11 cellular contexts compared by ENCODE assay signal in the genomic region with DNA sequence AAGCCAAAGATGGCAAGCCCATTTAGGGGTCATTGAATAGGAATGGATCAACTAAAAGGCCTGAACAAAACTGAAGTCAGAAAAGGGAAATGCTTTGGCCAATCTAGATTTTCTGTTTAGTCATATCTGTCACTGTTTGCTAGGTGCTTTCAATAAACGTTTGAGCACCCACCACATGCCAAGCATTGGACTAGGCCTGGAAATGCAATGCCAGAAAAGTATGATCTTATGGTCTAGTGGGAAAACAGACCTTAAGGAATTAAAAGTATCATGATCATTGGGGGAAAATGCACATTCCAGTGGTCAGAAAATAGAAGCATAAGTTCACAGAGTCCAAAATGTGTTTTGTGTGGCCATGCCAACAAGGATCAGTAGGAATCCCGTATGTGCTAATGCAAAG.
DNase-seq lines count a peak whose midpoint lies in the region; ATAC-seq, FAIRE-seq and TF ChIP-seq lines count a peak whose summit lies in the region.
"Had no signal": no experiment of that assay in that cellular context is flagged by ENCODE, and none has a peak within 500 bp of the region (broad histone marks: within the 10 kb centered on the region; RNA-seq: fewer than 3 reads in every experiment).

No MANE protein-coding gene starts in this region.

- peak; percentile 28 for ATAC-seq in GM19468 (IDR thresholded peaks at IDR 0.05; ENCODE audit: extremely low read depth, unreplicated experiment)

- no peaks in the 10 kb centered on the region for H3K36me3 ChIP-seq in fibroblast of lung (ENCODE audit: control insufficient read depth, insufficient read depth, low read length)

- H3K27me3 ChIP-seq in fibroblast of lung (ENCODE audit: control insufficient read depth, insufficient read depth, low read length) = no peaks in the 10 kb centered on the region

- no peak overlapping the region for H3K4me3 ChIP-seq in fibroblast of lung (replicated peaks in 1 of 4; ENCODE audit: control extremely low read depth in 1 of 4, insufficient read depth in 1 of 4, low read depth in 3 of 4, low read length in 4 of 4)

- H2AFZ ChIP-seq in fibroblast of lung (ENCODE audit: low read length) = no peak overlapping the region

- TF ChIP-seq CTCF in fibroblast of lung (conservative IDR thresholded peaks at IDR 0.05 in 1 of 2, IDR thresholded peaks at IDR 0.05 in 1 of 2; ENCODE audit: low read depth in 1 of 2, low read length in 2 of 2) = no peak

- H3K4me1 ChIP-seq in fibroblast of lung (ENCODE audit: control insufficient read depth, extremely low read depth, insufficient read depth, low read length) = peaks cover 3% of the 10 kb centered on the region

- DNase-seq in AG20443 (ENCODE audit: low spot score) = peak; percentile 33
- DNase-seq in LHCN-M2 (ENCODE audit: low read depth) = peak; percentile 72
- peak; percentile 51 to 83 for DNase-seq in fibroblast of lung (ENCODE audit: low read depth in 2 of 2)
- DNase-seq in NCI-H1930 (lab: John Stamatoyannopoulos, UW) = no peak
- no peak for DNase-seq in SKM-1 treated with dmso at 0.1 percent for 144 hours (lab: John Stamatoyannopoulos, UW; ENCODE audit: unreplicated experiment)
- no peak for DNase-seq in HTR-8/SVneo (ENCODE audit: insufficient read length, low spot score)
- no peak for DNase-seq in amygdala (lab: John Stamatoyannopoulos, UW)
- DNase-seq: dermis blood vessel endothelial cell, DMS153 had no signal

- H3K79me2 ChIP-seq in fibroblast of lung (ENCODE audit: control insufficient read depth, insufficient read depth, low read length) = no peaks in the 10 kb centered on the region

- H4K20me1 ChIP-seq in fibroblast of lung (ENCODE audit: control insufficient read depth, extremely low read depth, insufficient read depth, low read length) = no peaks in the 10 kb centered on the region

- H3K4me2 ChIP-seq in fibroblast of lung (ENCODE audit: extremely low read depth, insufficient read depth, low read length) = no peak overlapping the region

- no peak for FAIRE-seq in HTR-8/SVneo (lab: Jason Lieb, UNC)

- no peaks in the 10 kb centered on the region for H3K9me3 ChIP-seq in fibroblast of lung (ENCODE audit: control insufficient read depth, insufficient read depth, low read depth, low read length)

- no peak overlapping the region for H3K9ac ChIP-seq in fibroblast of lung (ENCODE audit: insufficient read depth, low read length)

- no peak overlapping the region for H3K27ac ChIP-seq in fibroblast of lung (ENCODE audit: insufficient read depth, low read length)
- H3K27ac ChIP-seq: VCaP had no signal

Comparison
In these comparisons a context has a peak if more than half of its experiments do, and no peak if none do; other contexts are left out.
1. DNase-seq: peak in AG20443 (single experiment), LHCN-M2 (single experiment) and fibroblast of lung (2 of 2); none in NCI-H1930 (0 of 2), SKM-1 treated with dmso at 0.1 percent for 144 hours (single experiment), HTR-8/SVneo (single experiment) and amygdala (0 of 56).